Comparison of ENCODE assay signal across 34 cellular contexts in genomic region chr20:61646986-61647385, GRCh38.
"Had no signal": no experiment of that assay in that cellular context is flagged by ENCODE, and none has a peak within 500 bp of the region (broad histone marks: within the 10 kb centered on the region; RNA-seq: fewer than 3 reads in every experiment).

No MANE protein-coding gene starts in this region.

- H3K27ac ChIP-seq: KMS-11 had no signal

- H3K36me3 ChIP-seq: MG63 had no signal

- H3K9me3 ChIP-seq: MG63 had no signal

- DNase-seq: Karpas-422, Kasumi-1, KG1, MG63, MM.1S, MV-4-11, NCI-H1048, NCI-H1092, NCI-H1092 treated with DMSO at 0.1 percent for 48 hours, NCI-H1105, NCI-H1105 treated with DMSO at 0.1 percent for 48 hours, NCI-H1417 treated with DMSO at 0.1 percent for 48 hours, NCI-H1436, NCI-H1436 treated with DMSO at 0.1 percent for 48 hours, NCI-H146, NCI-H1694, NCI-H1694 treated with DMSO at 0.1 percent for 48 hours, NCI-H187, NCI-H187 treated with DMSO at 0.1 percent for 48 hours, NCI-H1930, NCI-H2029, NCI-H2029 treated with DMSO at 0.1 percent for 48 hours, NCI-H2081, NCI-H2081 treated with DMSO at 0.1 percent for 48 hours, NCI-H2107, NCI-H2171, NCI-H2171 treated with DMSO at 0.1 percent for 48 hours, NCI-H2227 treated with DMSO at 0.1 percent for 48 hours, NCI-H226, NCI-H345, NCI-H446, NCI-H446 treated with DMSO at 0.1 percent for 48 hours, NCI-H510A had no signal

- H3K9ac ChIP-seq: KMS-11 had no signal

- H3K4me3 ChIP-seq: MG63 had no signal

- H3K4me2 ChIP-seq: KMS-11 had no signal
